Comparison of ENCODE assay signal across 10 cellular contexts in the genomic region with DNA sequence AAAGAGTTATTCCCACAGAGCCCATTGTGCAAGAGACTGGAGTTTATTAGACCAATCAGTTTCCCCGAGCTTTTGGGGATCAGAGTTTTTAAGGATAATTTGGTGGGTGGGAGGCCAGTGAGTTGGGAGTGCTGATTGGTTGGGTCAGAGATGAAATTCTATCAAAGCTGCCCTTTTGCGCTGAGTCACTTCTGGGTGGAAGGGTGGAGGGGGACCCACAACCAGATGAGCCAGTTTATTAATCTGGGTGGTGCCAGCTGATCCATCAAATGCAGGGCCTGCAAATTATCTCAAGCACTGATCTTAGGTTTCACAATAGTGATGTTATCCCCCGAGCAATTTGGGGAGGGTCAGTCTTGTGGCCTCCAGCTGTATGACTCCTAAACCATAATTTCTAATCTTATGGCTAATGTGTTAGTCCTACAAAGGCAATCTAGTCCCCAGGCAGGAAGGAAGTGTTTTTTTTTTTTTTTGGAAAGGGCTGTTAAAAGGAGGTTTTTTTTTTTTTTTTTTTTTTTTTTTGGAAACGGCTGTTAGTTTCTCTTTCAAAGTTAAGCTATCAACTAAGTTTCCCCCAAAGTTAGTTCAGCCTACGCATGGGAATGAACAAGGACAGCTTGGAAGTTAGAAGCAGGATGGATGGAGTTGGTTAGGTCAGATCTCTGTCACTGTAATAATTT. TPM values are rescaled to one million over a fixed set of nuclear protein-coding genes. Genes with fewer than 3 reads are reported as not detected.
A peak's percentile ranks its signal among the peaks of the same experiment; 100 is the strongest.
DNase-seq lines count a peak whose midpoint lies in the region; ATAC-seq and TF ChIP-seq lines count a peak whose summit lies in the region.
"Had no signal": no experiment of that assay in that cellular context is flagged by ENCODE, and none has a peak within 500 bp of the region (broad histone marks: within the 10 kb centered on the region; RNA-seq: fewer than 3 reads in every experiment).

No MANE protein-coding gene starts in this region.

- no peak for TF ChIP-seq CTCF in left ventricle myocardium inferior (IDR thresholded peaks at IDR 0.05; ENCODE audit: borderline replicate concordance)
- TF ChIP-seq CTCF in type B pancreatic cell (conservative IDR thresholded peaks at IDR 0.05) = no peak
- no peak for TF ChIP-seq CTCF in endothelial cell (IDR thresholded peaks at IDR 0.05; ENCODE audit: unreplicated experiment)

- H3K9me3 ChIP-seq in left ventricle myocardium inferior (replicated peaks) = no peaks in the 10 kb centered on the region
- H3K9me3 ChIP-seq: MG63 had no signal

- H3K4me1 Mint-ChIP-seq in type B pancreatic cell (ENCODE audit: unreplicated experiment) (peaks cover 15% of the 10 kb centered on the region), endothelial cell (ENCODE audit: unreplicated experiment) (peaks cover 8% of the 10 kb centered on the region)

- peaks cover 24% of the 10 kb centered on the region for H3K4me1 ChIP-seq in left ventricle myocardium inferior

- H3K36me3 Mint-ChIP-seq in type B pancreatic cell = peaks cover 26% of the 10 kb centered on the region
- peaks cover 7% of the 10 kb centered on the region for H3K36me3 Mint-ChIP-seq in endothelial cell (ENCODE audit: low read depth, unreplicated experiment)

- peak overlapping the region; percentile 51 for H3K4me3 Mint-ChIP-seq in type B pancreatic cell
- no peak overlapping the region for H3K4me3 Mint-ChIP-seq in endothelial cell (ENCODE audit: unreplicated experiment)

- intact Hi-C loops in left ventricle myocardium inferior (cut with micrococcal nuclease) (no loop called here), Right ventricle myocardium superior (cut with DNase I) (no loop called here)

- ATAC-seq in Right ventricle myocardium superior (ENCODE audit: poor library complexity) = no peak

- peak overlapping the region; percentile 74 for H3K27ac ChIP-seq in left ventricle myocardium inferior (replicated peaks)

- peaks cover 17% of the 10 kb centered on the region for H3K36me3 ChIP-seq in left ventricle myocardium inferior

- no peaks in the 10 kb centered on the region for H3K27me3 ChIP-seq in left ventricle myocardium inferior (ENCODE audit: low read depth)
- H3K27me3 ChIP-seq: MG63 had no signal

- H3K27me3 Mint-ChIP-seq in type B pancreatic cell (no peaks in the 10 kb centered on the region), endothelial cell (ENCODE audit: unreplicated experiment) (no peaks in the 10 kb centered on the region)

- H3K4me3 ChIP-seq in left ventricle myocardium inferior = peak overlapping the region; percentile 37
- H3K4me3 ChIP-seq: MG63 had no signal

- DNase-seq in left ventricle myocardium inferior (no peak), Right ventricle myocardium superior (no peak), UCSD-AML1 (lab: John Stamatoyannopoulos, UW; ENCODE audit: unreplicated experiment) (peak; percentile 15), fibroblast of peridontal ligament (ENCODE audit: extremely low read depth) (peak; percentile 65), type B pancreatic cell (ENCODE audit: extremely low spot score, unreplicated experiment) (no peak), cerebellar nuclear complex (lab: John Stamatoyannopoulos, UW) (no peak), endothelial cell (ENCODE audit: low spot score) (no peak), NCI-H128 (lab: John Stamatoyannopoulos, UW; ENCODE audit: unreplicated experiment) (no peak)
- DNase-seq: MG63, SIG-M5 had no signal

- H3K9me3 Mint-ChIP-seq in type B pancreatic cell = no peaks in the 10 kb centered on the region
- H3K9me3 Mint-ChIP-seq in endothelial cell (ENCODE audit: unreplicated experiment) = no peaks in the 10 kb centered on the region

- H3K27ac Mint-ChIP-seq in type B pancreatic cell = peak overlapping the region; percentile 86
- H3K27ac Mint-ChIP-seq in endothelial cell (ENCODE audit: unreplicated experiment) = no peak overlapping the region

RNA-seq across cellular contexts. Expression of a gene that starts 7.4 kb away (rescaled TPM):
- total RNA-seq in left ventricle myocardium inferior (3.3 TPM), Right ventricle myocardium superior (3.4 TPM), type B pancreatic cell (ENCODE audit: low replicate concordance) (2.0 and 5.4 TPM in 2 replicates), endothelial cell (ENCODE audit: unreplicated experiment) (7.2 TPM)

RNA-seq across cellular contexts. Expression of a gene that starts 24.0 kb away (rescaled TPM):
- total RNA-seq in left ventricle myocardium inferior = 266 TPM
- 256 TPM for total RNA-seq in Right ventricle myocardium superior
- total RNA-seq in type B pancreatic cell (ENCODE audit: low replicate concordance) = 131 and 142 TPM in 2 replicates
- total RNA-seq in endothelial cell (ENCODE audit: unreplicated experiment) = 135 TPM

RNA-seq across cellular contexts. Expression of a gene that starts 44.3 kb away (rescaled TPM):
- total RNA-seq in left ventricle myocardium inferior (12.6 TPM), Right ventricle myocardium superior (13.9 TPM), type B pancreatic cell (ENCODE audit: low replicate concordance) (23.2 and 41.4 TPM in 2 replicates), endothelial cell (ENCODE audit: unreplicated experiment) (27.6 TPM)

Comparison
In these comparisons a context has a peak if more than half of its experiments do, and no peak if none do; other contexts are left out.
1. DNase-seq: peak in UCSD-AML1 (single experiment) and fibroblast of peridontal ligament (single experiment); none in left ventricle myocardium inferior (single experiment), Right ventricle myocardium superior (single experiment), type B pancreatic cell (single experiment), cerebellar nuclear complex (0 of 2), endothelial cell (single experiment) and NCI-H128 (single experiment).